ENCODE assay signal across 22 cellular contexts in genomic region chr7:102282465-102283362, GRCh38.
"Had no signal": no experiment of that assay in that cellular context is flagged by ENCODE, and none has a peak within 500 bp of the region (broad histone marks: within the 10 kb centered on the region; RNA-seq: fewer than 3 reads in every experiment).

No MANE protein-coding gene starts in this region.

- H3K36me3 Mint-ChIP-seq: natural killer cell treated with Interleukin-12 subunit alpha and Interleukin-12 subunit beta and Interleukin-15 and Interleukin-18, amount 100 ng/mL, for 72 hours had no signal

- H3K4me3 ChIP-seq: colonic mucosa, heart left ventricle, right atrium auricular region, sigmoid colon, skin epidermis had no signal

- ATAC-seq: heart left ventricle; natural killer cell treated with Interleukin-12 subunit alpha and Interleukin-12 subunit beta and Interleukin-15 and Interleukin-18, amount 100 ng/mL, for 72 hours had no signal

- H3K4me3 Mint-ChIP-seq: endodermal cell; natural killer cell treated with Interleukin-12 subunit alpha and Interleukin-12 subunit beta and Interleukin-15 and Interleukin-18, amount 100 ng/mL, for 72 hours had no signal

- H3K36me3 ChIP-seq: colonic mucosa, heart left ventricle, neutrophil, right atrium auricular region, sigmoid colon had no signal

- H3K9me3 ChIP-seq: colonic mucosa, heart left ventricle, neutrophil, right atrium auricular region, sigmoid colon had no signal

- H3K9me3 Mint-ChIP-seq: endodermal cell; natural killer cell treated with Interleukin-12 subunit alpha and Interleukin-12 subunit beta and Interleukin-15 and Interleukin-18, amount 100 ng/mL, for 72 hours had no signal

- H3K27ac ChIP-seq: colonic mucosa, heart left ventricle, right atrium auricular region, sigmoid colon, skin epidermis had no signal

- FAIRE-seq: endothelial cell of umbilical vein, islet of Langerhans had no signal

- H3K27ac Mint-ChIP-seq: endodermal cell; natural killer cell treated with Interleukin-12 subunit alpha and Interleukin-12 subunit beta and Interleukin-15 and Interleukin-18, amount 100 ng/mL, for 72 hours had no signal

- H3K27me3 ChIP-seq: colonic mucosa, heart left ventricle, right atrium auricular region, sigmoid colon had no signal

- H3K27me3 Mint-ChIP-seq: natural killer cell treated with Interleukin-12 subunit alpha and Interleukin-12 subunit beta and Interleukin-15 and Interleukin-18, amount 100 ng/mL, for 72 hours had no signal

- DNase-seq: colonic mucosa; dermis blood vessel endothelial cell; endodermal cell; erythroblast; foreskin melanocyte; heart left ventricle; hippocampal formation; kidney glomerular epithelial cell; mammary epithelial cell; midbrain; posterior cingulate gyrus; sigmoid colon; stimulated activated CD4-positive, alpha-beta T cell treated with anti-CD3 and anti-CD28 coated beads, Interleukin-2, amount 100 ng/mL, for 24 hours; stimulated activated CD4-positive, alpha-beta T cell treated with anti-CD3 and anti-CD28 coated beads, Interleukin-4, amount 100 ng/mL, for 4 hours; stimulated activated naive CD4-positive, alpha-beta T cell treated with Interleukin-2 at 50 U/mL for 16 hours; trophoblast cell had no signal
